In the genomic region with DNA sequence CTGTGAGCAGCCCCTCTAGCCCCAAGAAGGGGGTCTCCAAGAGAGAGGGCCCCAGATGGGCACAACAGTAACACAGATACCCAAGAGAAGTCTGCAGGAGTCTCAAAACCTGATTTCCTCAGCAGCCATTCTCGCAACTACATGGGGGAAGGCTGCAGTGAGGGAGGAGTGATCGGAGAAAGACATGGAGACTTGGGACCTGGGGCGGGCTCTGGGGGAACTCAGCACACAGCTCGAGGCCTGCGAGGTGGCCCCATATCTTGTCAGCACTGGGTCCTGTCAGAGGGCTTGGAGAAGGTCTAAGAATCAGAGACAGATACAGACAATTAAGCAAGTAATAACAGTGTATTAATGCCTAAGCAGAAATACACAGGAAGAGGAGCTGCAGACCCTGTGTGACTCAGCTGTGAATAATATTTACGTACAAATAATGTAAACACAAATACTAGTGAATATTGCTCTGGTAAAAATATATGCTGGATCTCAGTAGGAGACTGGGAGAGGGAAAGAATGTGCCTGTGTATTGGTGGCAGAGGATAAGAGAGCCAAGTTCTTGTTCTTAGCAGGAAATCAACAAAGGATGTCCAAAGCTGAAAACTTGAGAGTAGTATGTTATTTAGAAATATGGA, we compare ENCODE assay signal across 1 cellular context.
TF ChIP-seq lines count a peak whose summit lies in the region.

No MANE protein-coding gene starts in this region.

TF ChIP-seq in endothelial cell of umbilical vein, 7 proteins besides CTCF, POLR2A, EP300 and RAD21 (continued from another document):
- TF ChIP-seq JUN (IDR thresholded peaks at IDR 0.05; ENCODE audit: borderline replicate concordance, insufficient read depth, insufficient read length, low read depth) (no peak), MYC (IDR thresholded peaks at IDR 0.05; ENCODE audit: low read depth, low read length) (no peak)
